ENCODE assay signal across 14 cellular contexts in the genomic region with DNA sequence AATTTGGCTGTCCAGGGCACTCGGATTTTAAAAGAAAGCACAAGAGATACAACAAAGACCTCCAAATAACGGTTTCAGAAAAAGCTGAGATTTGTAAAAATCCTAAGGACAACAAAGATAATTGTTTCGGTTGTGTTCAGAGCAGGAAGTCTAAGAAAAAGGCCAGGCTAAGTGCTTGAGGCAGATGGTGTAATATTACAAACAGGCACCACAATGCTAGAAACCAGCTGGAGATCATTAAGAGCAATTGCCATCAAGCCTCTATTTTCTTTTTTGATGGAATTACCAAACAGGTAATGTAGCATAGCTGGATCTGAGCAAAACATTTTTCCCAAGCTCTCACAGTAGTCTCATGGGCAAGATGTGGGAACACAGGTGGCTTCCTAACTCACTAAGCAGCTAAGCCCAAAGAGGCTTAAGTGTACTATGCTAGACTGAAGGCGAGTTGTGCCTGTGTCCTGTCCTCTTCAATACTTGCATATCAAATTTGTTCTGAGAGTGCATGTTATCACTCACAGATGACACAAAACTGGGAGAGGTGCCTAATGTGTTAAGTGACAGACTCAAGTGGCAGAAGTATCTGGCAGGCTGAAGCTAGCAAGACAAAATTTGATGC.
A peak's percentile ranks its signal among the peaks of the same experiment; 100 is the strongest.
DNase-seq lines count a peak whose midpoint lies in the region; ATAC-seq and TF ChIP-seq lines count a peak whose summit lies in the region.
"Had no signal": no experiment of that assay in that cellular context is flagged by ENCODE, and none has a peak within 500 bp of the region (broad histone marks: within the 10 kb centered on the region; RNA-seq: fewer than 3 reads in every experiment).

No MANE protein-coding gene starts in this region.

- WGBS in thyroid gland, 2 donors = 69 to 75% methylated on average over 4 of the region's 4 CpGs

- DNase-seq in NCI-H2196 (lab: John Stamatoyannopoulos, UW; ENCODE audit: unreplicated experiment) (peak; percentile 53), NCI-H2196 treated with DMSO at 0.1 percent for 48 hours (lab: John Stamatoyannopoulos, UW; ENCODE audit: unreplicated experiment) (no peak), NCI-H510A treated with DMSO at 0.1 percent for 48 hours (lab: John Stamatoyannopoulos, UW) (peak; percentile 70), fibroblast of mammary gland (ENCODE audit: low read depth) (peak; percentile 54), thyroid gland (no peak), Karpas-422 (no peak), upper lobe of right lung (no peak)
- DNase-seq: activated naive CD4-positive, alpha-beta T cell treated with Interleukin-2 at 50 U/mL for 16 hours; testis had no signal

- intact Hi-C loops in thyroid gland (cut with DNase I) (no loop called here), upper lobe of right lung (cut with DNase I) (no loop called here)

- H3K9me3 ChIP-seq in thyroid gland = no peaks in the 10 kb centered on the region
- no peaks in the 10 kb centered on the region for H3K9me3 ChIP-seq in Karpas-422 (ENCODE audit: low read length)
- H3K9me3 ChIP-seq in upper lobe of right lung = no peaks in the 10 kb centered on the region
- H3K9me3 ChIP-seq: A549, neutrophil, testis had no signal

- H3K4me1 ChIP-seq in thyroid gland (peaks cover 25 to 26% of the 10 kb centered on the region in 2 donors), Karpas-422 (ENCODE audit: low read length) (no peaks in the 10 kb centered on the region), upper lobe of right lung (no peaks in the 10 kb centered on the region)
- H3K4me1 ChIP-seq: A549, testis had no signal

- ATAC-seq in HG02678 (IDR thresholded peaks at IDR 0.05; ENCODE audit: unreplicated experiment) = no peak
- no peak for ATAC-seq in upper lobe of right lung
- ATAC-seq: A549; activated CD4-positive, CD25-positive, alpha-beta regulatory T cell treated with anti-CD3 and anti-CD28 coated beads, Interleukin-2, amount 50 U/mL, for 24 hours; Panc1 had no signal

- H3K4me3 ChIP-seq in fibroblast of mammary gland (ENCODE audit: control insufficient read depth, low read depth, low read length) (no peak overlapping the region), thyroid gland (replicated peaks in 1 of 3) (no peak overlapping the region), Karpas-422 (ENCODE audit: low read length) (no peak overlapping the region), upper lobe of right lung (no peak overlapping the region)
- H3K4me3 ChIP-seq: A549, testis had no signal

- no peaks in the 10 kb centered on the region for H3K79me2 ChIP-seq in Karpas-422 (ENCODE audit: low read length)

- no peak for TF ChIP-seq POLR2A in thyroid gland (IDR thresholded peaks at IDR 0.05)

- no peak overlapping the region for H3K9ac ChIP-seq in Karpas-422 (ENCODE audit: low read length)

- H4K20me1 ChIP-seq in Karpas-422 (ENCODE audit: insufficient read depth, low read depth, low read length) = no peaks in the 10 kb centered on the region

- H3K27me3 ChIP-seq in thyroid gland (no peaks in the 10 kb centered on the region), Karpas-422 (ENCODE audit: low read length) (no peaks in the 10 kb centered on the region), upper lobe of right lung (no peaks in the 10 kb centered on the region)
- H3K27me3 ChIP-seq: neutrophil, testis had no signal

- no peak overlapping the region for H3K4me2 ChIP-seq in Karpas-422 (ENCODE audit: low read depth, low read length, poor library complexity, severe bottlenecking)
- H3K4me2 ChIP-seq: A549 had no signal

- H3K27ac ChIP-seq in thyroid gland = peak overlapping the region; percentile 13 to 97 (median 76)
- H3K27ac ChIP-seq in Karpas-422 (ENCODE audit: low read length) = no peak overlapping the region
- H3K27ac ChIP-seq in upper lobe of right lung = no peak overlapping the region
- H3K27ac ChIP-seq: A549, neutrophil, testis had no signal

- H3K36me3 ChIP-seq in thyroid gland (no peaks in the 10 kb centered on the region), Karpas-422 (ENCODE audit: insufficient read depth, low read length) (no peaks in the 10 kb centered on the region), upper lobe of right lung (no peaks in the 10 kb centered on the region)
- H3K36me3 ChIP-seq: neutrophil had no signal

- H3K9me2 ChIP-seq in Karpas-422 (replicated peaks; ENCODE audit: insufficient read depth, low read length) = no peaks in the 10 kb centered on the region

- H2AFZ ChIP-seq in Karpas-422 (ENCODE audit: low read length) = no peak overlapping the region

- no peak for TF ChIP-seq CTCF in fibroblast of mammary gland (conservative IDR thresholded peaks at IDR 0.05; ENCODE audit: control insufficient read depth, insufficient read depth, low read depth, low read length)
- no peak for TF ChIP-seq CTCF in thyroid gland (IDR thresholded peaks at IDR 0.05)
- TF ChIP-seq CTCF in upper lobe of right lung (IDR thresholded peaks at IDR 0.05) = no peak

Comparison
In these comparisons a context has a peak if more than half of its experiments do, and no peak if none do; other contexts are left out.
1. DNase-seq: peak in NCI-H2196 (single experiment), NCI-H510A treated with DMSO at 0.1 percent for 48 hours (single experiment) and fibroblast of mammary gland (single experiment); none in NCI-H2196 treated with DMSO at 0.1 percent for 48 hours (single experiment), thyroid gland (0 of 2), Karpas-422 (single experiment) and upper lobe of right lung (single experiment).
2. H3K27ac ChIP-seq: peak in thyroid gland (3 of 3); none in Karpas-422 (single experiment) and upper lobe of right lung (single experiment).